Comparison of ENCODE assay signal across 18 cellular contexts in the genomic region with DNA sequence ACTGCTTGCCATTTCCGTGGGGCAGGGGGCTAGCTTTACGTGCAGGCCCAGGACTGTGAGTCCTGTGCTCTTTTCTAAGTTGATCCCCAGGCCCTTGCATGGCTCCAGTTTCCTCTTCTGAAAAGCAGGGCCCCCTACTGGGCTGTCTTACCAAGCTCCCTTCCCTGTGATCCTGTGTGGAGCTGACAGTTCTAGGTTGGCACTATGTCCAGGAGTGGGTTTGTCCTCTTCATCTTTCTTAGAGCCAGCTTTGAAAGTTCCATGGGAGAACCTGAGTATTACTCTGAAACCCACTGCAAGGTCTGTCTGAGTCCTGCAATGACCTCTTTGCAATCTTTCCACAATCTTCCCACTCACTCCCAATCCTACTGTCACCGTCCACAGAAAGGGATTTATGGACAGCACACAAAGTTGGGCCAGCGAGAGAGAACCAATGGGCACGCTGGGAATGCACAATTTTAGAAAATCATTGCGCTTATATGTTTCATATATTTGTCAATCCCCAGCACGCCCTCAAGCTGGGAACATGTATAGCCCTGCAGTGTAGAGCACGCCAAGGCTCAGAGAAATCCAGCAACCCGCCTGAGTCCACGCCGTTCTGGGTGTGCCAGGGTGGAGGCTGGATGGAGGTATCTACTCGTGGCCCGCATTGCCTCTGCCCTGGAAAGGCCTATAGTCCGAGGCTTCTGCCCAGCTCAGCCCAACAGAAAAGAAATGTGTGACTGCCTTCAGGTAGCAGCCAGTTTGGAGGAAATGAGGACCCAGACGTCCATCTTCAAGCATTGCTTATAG. TPM values are rescaled to one million over a fixed set of nuclear protein-coding genes. Genes with fewer than 3 reads are reported as not detected.
DNase-seq lines count a peak whose midpoint lies in the region; ATAC-seq and TF ChIP-seq lines count a peak whose summit lies in the region.
"Had no signal": no experiment of that assay in that cellular context is flagged by ENCODE, and none has a peak within 500 bp of the region (broad histone marks: within the 10 kb centered on the region; RNA-seq: fewer than 3 reads in every experiment).

No MANE protein-coding gene starts in this region.

- TF ChIP-seq CTCF in OCI-LY3 (IDR thresholded peaks at IDR 0.05; ENCODE audit: low read depth, low read length): peak; percentile 39

- CTCF ChIA-PET in activated naive CD4-positive, alpha-beta T cell treated with anti-CD3 and anti-CD28 coated beads, Interleukin-2, amount 10 ng/mL, durations not matched to agents 7 days and 5 days (lab: Charles Lee): no interaction called here

- no peaks in the 10 kb centered on the region for H3K9me3 Mint-ChIP-seq in activated naive CD4-positive, alpha-beta T cell treated with anti-CD3 and anti-CD28 coated beads, Interleukin-2, amount 10 ng/mL, durations not matched to agents 7 days and 5 days
- H3K9me3 Mint-ChIP-seq: activated naive CD4-positive, alpha-beta T cell treated with anti-CD3 and anti-CD28 coated beads, Interleukin-2, amount 50 U/mL, for 72 hours; naive thymus-derived CD4-positive, alpha-beta T cell; stimulated activated naive B cell treated with anti-CD40 and anti-IgM and Interleukin-4, amounts not matched to agents 10 μg/mL and 1 μg/mL and 100 μg/mL, for 72 hours had no signal

- no peaks in the 10 kb centered on the region for H3K4me1 Mint-ChIP-seq in activated naive CD4-positive, alpha-beta T cell treated with anti-CD3 and anti-CD28 coated beads, Interleukin-2, amount 10 ng/mL, durations not matched to agents 7 days and 5 days
- H3K4me1 Mint-ChIP-seq: activated CD4-positive, alpha-beta T cell treated with anti-CD3 and anti-CD28 coated beads for 36 hours had no signal

- H3K36me3 ChIP-seq in GM23248 (ENCODE audit: low read depth) (no peaks in the 10 kb centered on the region), OCI-LY3 (replicated peaks; ENCODE audit: low read depth, low read length) (no peaks in the 10 kb centered on the region)
- H3K36me3 ChIP-seq: gastrocnemius medialis had no signal

- in situ Hi-C loops in GM23248 (cut with MboI): loop anchor here (10.0 kb wide), 1 partner anchor 266 kb away; no protein-coding TSS in a partner anchor

- H3K27me3 ChIP-seq in GM23248 (replicated peaks; ENCODE audit: insufficient read depth) (no peaks in the 10 kb centered on the region), OCI-LY3 (ENCODE audit: low read depth, low read length) (peaks cover 30% of the 10 kb centered on the region)
- H3K27me3 ChIP-seq: gastrocnemius medialis had no signal

- H3K27ac Mint-ChIP-seq in activated naive CD4-positive, alpha-beta T cell treated with anti-CD3 and anti-CD28 coated beads, Interleukin-2, amount 10 ng/mL, durations not matched to agents 7 days and 5 days: no peak overlapping the region
- H3K27ac Mint-ChIP-seq: activated CD4-positive, alpha-beta T cell treated with anti-CD3 and anti-CD28 coated beads for 36 hours; activated naive CD4-positive, alpha-beta T cell treated with anti-CD3 and anti-CD28 coated beads, Interleukin-2, amount 50 U/mL, for 72 hours; stimulated activated naive B cell treated with anti-CD40 and anti-IgM and Interleukin-4, amounts not matched to agents 10 μg/mL and 1 μg/mL and 100 μg/mL, for 72 hours; T-helper 17 cell had no signal

- no peaks in the 10 kb centered on the region for H3K79me2 ChIP-seq in GM23248 (ENCODE audit: insufficient read depth)
- no peaks in the 10 kb centered on the region for H3K79me2 ChIP-seq in OCI-LY3 (ENCODE audit: low read length)

- H3K27ac ChIP-seq in GM23248 (no peak overlapping the region), OCI-LY3 (ENCODE audit: low read length) (no peak overlapping the region), cingulate gyrus (ENCODE audit: low read depth, low read length) (peak overlapping the region; percentile 3)
- H3K27ac ChIP-seq: gastrocnemius medialis had no signal

- H3K9ac ChIP-seq in GM23248: no peak overlapping the region
- no peak overlapping the region for H3K9ac ChIP-seq in OCI-LY3 (ENCODE audit: low read length)

- H4K20me1 ChIP-seq in GM23248 (ENCODE audit: insufficient read depth): no peaks in the 10 kb centered on the region
- no peaks in the 10 kb centered on the region for H4K20me1 ChIP-seq in OCI-LY3 (ENCODE audit: insufficient read depth, low read length)

- no peak for ATAC-seq in GM21529 (IDR thresholded peaks at IDR 0.05; ENCODE audit: unreplicated experiment)
- ATAC-seq: activated CD4-positive, alpha-beta T cell treated with anti-CD3 and anti-CD28 coated beads for 36 hours; activated naive CD4-positive, alpha-beta T cell treated with anti-CD3 and anti-CD28 coated beads, Interleukin-2, amount 50 U/mL, for 72 hours; gastrocnemius medialis; stimulated activated naive B cell treated with anti-CD40 and anti-IgM and Interleukin-4, amounts not matched to agents 10 μg/mL and 1 μg/mL and 100 μg/mL, for 72 hours; T-helper 17 cell had no signal

- H3K9me3 ChIP-seq in GM23248 (ENCODE audit: low read depth) (no peaks in the 10 kb centered on the region), OCI-LY3 (ENCODE audit: insufficient read depth, low read length) (no peaks in the 10 kb centered on the region)
- H3K9me3 ChIP-seq: gastrocnemius medialis had no signal

- 93% methylated on average over 15 of the region's 15 CpGs for WGBS in GM23248 (ENCODE audit: low coverage in 1 of 2, low lambda C conversion rate in 2 of 2, missing lambda C conversion rate in 2 of 2), 2 experiments

- no peaks in the 10 kb centered on the region for H3K4me1 ChIP-seq in GM23248 (ENCODE audit: insufficient read depth)
- H3K4me1 ChIP-seq in OCI-LY3 (ENCODE audit: low read length): peaks cover 10% of the 10 kb centered on the region
- H3K4me1 ChIP-seq: gastrocnemius medialis had no signal

- H3F3A ChIP-seq in GM23248 (ENCODE audit: insufficient read depth): 0 out of 2 replicates have a peak, but pooled peaks cover 11% of the 10 kb centered on the region

- H3K9me2 ChIP-seq in GM23248 (ENCODE audit: insufficient read depth): no peaks in the 10 kb centered on the region

- no peak overlapping the region for H2AFZ ChIP-seq in GM23248
- H2AFZ ChIP-seq in OCI-LY3 (ENCODE audit: low read depth, low read length): 0 out of 2 replicates have a peak overlapping the region, but pooled peaks have one; percentile 2

- DNase-seq in GM23248: peak; percentile 14
- DNase-seq in mucosa of gallbladder (ENCODE audit: low spot score): peak; percentile 5
- DNase-seq in activated naive CD4-positive, alpha-beta T cell treated with anti-CD3 and anti-CD28 coated beads, Interleukin-2, amount 10 ng/mL, durations not matched to agents 7 days and 5 days: no peak
- no peak for DNase-seq in amniotic stem cell (lab: John Stamatoyannopoulos, UW)
- no peak for DNase-seq in UCSD-AML1 (lab: John Stamatoyannopoulos, UW; ENCODE audit: unreplicated experiment)
- DNase-seq: activated CD4-positive, alpha-beta T cell treated with anti-CD3 and anti-CD28 coated beads for 36 hours; DMS79; gastrocnemius medialis; naive thymus-derived CD4-positive, alpha-beta T cell; NCI-H2171 treated with DMSO at 0.1 percent for 48 hours; NCI-H774; stimulated activated naive B cell treated with anti-CD40 and anti-IgM and Interleukin-4, amounts not matched to agents 10 μg/mL and 1 μg/mL and 100 μg/mL, for 72 hours; T-helper 17 cell; trophoblast cell had no signal

- no peak overlapping the region for H3K4me3 ChIP-seq in GM23248
- no peak overlapping the region for H3K4me3 ChIP-seq in OCI-LY3 (ENCODE audit: low read length)
- H3K4me3 ChIP-seq: gastrocnemius medialis had no signal

- H3K36me3 Mint-ChIP-seq in activated naive CD4-positive, alpha-beta T cell treated with anti-CD3 and anti-CD28 coated beads, Interleukin-2, amount 10 ng/mL, durations not matched to agents 7 days and 5 days: no peaks in the 10 kb centered on the region
- H3K36me3 Mint-ChIP-seq: activated naive CD4-positive, alpha-beta T cell treated with anti-CD3 and anti-CD28 coated beads, Interleukin-2, amount 50 U/mL, for 72 hours; naive thymus-derived CD4-positive, alpha-beta T cell; stimulated activated naive B cell treated with anti-CD40 and anti-IgM and Interleukin-4, amounts not matched to agents 10 μg/mL and 1 μg/mL and 100 μg/mL, for 72 hours had no signal

- H3K4me3 Mint-ChIP-seq in activated naive CD4-positive, alpha-beta T cell treated with anti-CD3 and anti-CD28 coated beads, Interleukin-2, amount 10 ng/mL, durations not matched to agents 7 days and 5 days: no peak overlapping the region
- H3K4me3 Mint-ChIP-seq: activated CD4-positive, alpha-beta T cell treated with anti-CD3 and anti-CD28 coated beads for 36 hours; naive thymus-derived CD4-positive, alpha-beta T cell; stimulated activated naive B cell treated with anti-CD40 and anti-IgM and Interleukin-4, amounts not matched to agents 10 μg/mL and 1 μg/mL and 100 μg/mL, for 72 hours; T-helper 17 cell had no signal

- H3K4me2 ChIP-seq in GM23248 (ENCODE audit: unreplicated experiment) (no peak overlapping the region), OCI-LY3 (ENCODE audit: low read length) (peak overlapping the region; percentile 47)

- H3K27me3 Mint-ChIP-seq in activated naive CD4-positive, alpha-beta T cell treated with anti-CD3 and anti-CD28 coated beads, Interleukin-2, amount 10 ng/mL, durations not matched to agents 7 days and 5 days: peaks cover 28% of the 10 kb centered on the region

RNA-seq across cellular contexts. Expression of gene S1PR3, which starts 18.0 kb away (rescaled TPM):
- total RNA-seq in GM23248 (2014; rRNA removed; shearing (Covaris generic)): 15.8 and 16.9 TPM in 2 replicates
- polyA plus RNA-seq in GM23248 (2016; fragmentation: Nextera tagmentation; extraction: Ambion mirVana): 11.8 and 11.9 TPM in 2 replicates
- 36.4 TPM for total RNA-seq in mucosa of gallbladder
- polyA plus RNA-seq: naive thymus-derived CD4-positive, alpha-beta T cell had no signal

Comparison
In these comparisons a context has a peak if more than half of its experiments do, and no peak if none do; other contexts are left out.
1. DNase-seq: peak in GM23248 (single experiment) and mucosa of gallbladder (single experiment); none in activated naive CD4-positive, alpha-beta T cell treated with anti-CD3 and anti-CD28 coated beads, Interleukin-2, amount 10 ng/mL, durations not matched to agents 7 days and 5 days (single experiment), amniotic stem cell (single experiment) and UCSD-AML1 (single experiment).